1 cellular context compared by ENCODE assay signal in the genomic region with DNA sequence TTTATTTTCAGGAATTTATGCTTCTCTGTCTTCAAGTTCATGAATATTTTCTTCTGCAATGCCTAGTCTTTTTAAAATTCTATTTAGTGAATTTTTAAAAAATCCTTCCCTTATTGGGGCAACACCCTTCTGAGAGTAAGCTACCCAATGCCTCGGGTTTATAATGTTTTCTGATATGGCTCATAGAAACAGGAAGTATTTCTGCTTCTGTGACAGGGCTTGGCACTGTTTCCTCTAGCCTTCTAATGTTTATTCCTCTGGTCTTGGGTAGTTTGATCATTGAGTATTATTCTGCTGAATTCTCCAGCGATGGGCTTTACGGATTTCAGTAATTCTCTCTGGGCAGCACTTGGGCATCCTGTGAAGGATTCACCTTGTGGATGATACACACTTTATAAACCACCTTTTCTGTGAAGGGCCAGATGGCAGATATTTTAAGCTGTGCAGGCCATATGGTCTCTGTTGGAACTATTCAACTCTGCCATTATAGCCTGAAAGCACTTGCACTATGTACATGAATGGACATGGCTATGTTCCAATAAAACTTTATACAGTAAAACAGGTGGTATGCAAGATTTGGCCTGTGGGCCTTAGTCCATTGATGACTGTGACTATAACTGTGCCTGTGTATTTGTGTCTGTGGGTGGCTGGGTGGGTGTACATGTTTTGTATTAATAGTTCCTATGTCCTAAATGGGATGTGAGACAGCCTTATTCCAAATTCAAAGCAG.
A peak's percentile ranks its signal among the peaks of the same experiment; 100 is the strongest.
TF ChIP-seq lines count a peak whose summit lies in the region.

No MANE protein-coding gene starts in this region.

TF ChIP-seq in K562, 482 proteins besides CTCF, POLR2A, EP300 and RAD21 (continued from another document):
- peak; percentile 89 for TF ChIP-seq ZBTB40 (IDR thresholded peaks at IDR 0.05)
- peak; percentile 80 for TF ChIP-seq ZBTB40 (CRISPR knock-in tag; IDR thresholded peaks at IDR 0.05)
- TF ChIP-seq GTF2F1 (IDR thresholded peaks at IDR 0.05; ENCODE audit: low read depth, low read length), result no peak
- no peak for TF ChIP-seq MTF1 (CRISPR knock-in tag; IDR thresholded peaks at IDR 0.05; ENCODE audit: borderline replicate concordance)
- TF ChIP-seq NR1H2 (CRISPR knock-in tag; IDR thresholded peaks at IDR 0.05), result no peak
